ENCODE assay signal across 1 cellular context in the genomic region with DNA sequence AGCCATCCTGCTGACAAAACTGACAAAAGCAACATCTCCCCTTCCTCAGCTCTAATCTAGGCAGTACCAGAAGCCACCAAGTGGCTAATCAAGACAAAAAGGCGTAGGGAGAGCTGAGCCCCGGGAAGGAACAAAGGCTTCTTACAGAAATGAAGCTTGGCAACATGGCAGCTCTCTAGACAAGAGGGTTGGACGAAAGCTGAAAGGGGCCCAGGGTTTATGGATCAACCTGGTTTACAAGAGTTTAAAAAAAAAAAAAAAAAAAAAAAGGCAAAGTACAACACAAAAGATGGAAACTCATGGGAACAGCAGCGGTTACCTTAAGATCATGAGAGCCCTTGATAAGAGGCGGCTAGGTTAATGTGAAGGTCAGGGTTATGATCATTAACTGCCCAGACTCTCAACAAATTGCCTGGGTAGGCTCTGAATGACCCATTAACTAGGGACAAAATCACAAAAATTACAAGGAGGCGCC.
TF ChIP-seq lines count a peak whose summit lies in the region.

No MANE protein-coding gene starts in this region.

TF ChIP-seq in K562, 482 proteins besides CTCF, POLR2A, EP300 and RAD21 (continued from another document and continues in another):
- no peak for TF ChIP-seq RERE (CRISPR knock-in tag; IDR thresholded peaks at IDR 0.05; ENCODE audit: borderline replicate concordance)
- no peak for TF ChIP-seq ZBED1 (IDR thresholded peaks at IDR 0.05)
- TF ChIP-seq PHF21A (IDR thresholded peaks at IDR 0.05; ENCODE audit: borderline replicate concordance, low read depth), result no peak
- TF ChIP-seq ZNF324 (CRISPR knock-in tag; IDR thresholded peaks at IDR 0.05), result no peak
- no peak for TF ChIP-seq KDM1A (IDR thresholded peaks at IDR 0.05)
- TF ChIP-seq NFRKB (IDR thresholded peaks at IDR 0.05; ENCODE audit: low read depth), result no peak
- no peak for TF ChIP-seq ZNF75A (CRISPR knock-in tag; IDR thresholded peaks at IDR 0.05)
- no peak for TF ChIP-seq ZNF212 (CRISPR knock-in tag; IDR thresholded peaks at IDR 0.05)
- no peak for TF ChIP-seq ZBTB12 (CRISPR knock-in tag; IDR thresholded peaks at IDR 0.05)
- no peak for TF ChIP-seq HIVEP1 (CRISPR knock-in tag; IDR thresholded peaks at IDR 0.05)
- TF ChIP-seq, protein P1, sequence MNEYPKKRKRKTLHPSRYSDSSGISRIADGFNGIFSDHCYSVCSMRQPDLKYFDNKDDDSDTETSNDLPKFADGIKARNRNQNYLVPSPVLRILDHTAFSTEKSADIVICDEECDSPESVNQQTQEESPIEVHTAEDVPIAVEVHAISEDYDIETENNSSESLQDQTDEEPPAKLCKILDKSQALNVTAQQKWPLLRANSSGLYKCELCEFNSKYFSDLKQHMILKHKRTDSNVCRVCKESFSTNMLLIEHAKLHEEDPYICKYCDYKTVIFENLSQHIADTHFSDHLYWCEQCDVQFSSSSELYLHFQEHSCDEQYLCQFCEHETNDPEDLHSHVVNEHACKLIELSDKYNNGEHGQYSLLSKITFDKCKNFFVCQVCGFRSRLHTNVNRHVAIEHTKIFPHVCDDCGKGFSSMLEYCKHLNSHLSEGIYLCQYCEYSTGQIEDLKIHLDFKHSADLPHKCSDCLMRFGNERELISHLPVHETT (CRISPR knock-in tag; conservative IDR thresholded peaks at IDR 0.05 in 1 of 2, IDR thresholded peaks at IDR 0.05 in 1 of 2), result 0 out of 4 replicates have a peak, but pooled peaks of 1 of the 2 experiments have one; percentile 45
- no peak for TF ChIP-seq ADNP (tag; IDR thresholded peaks at IDR 0.05)
- no peak for TF ChIP-seq MEF2D (tag; conservative IDR thresholded peaks at IDR 0.05; ENCODE audit: low read depth)
- no peak for TF ChIP-seq PHB (CRISPR knock-in tag; IDR thresholded peaks at IDR 0.05)
- TF ChIP-seq, protein P2, sequence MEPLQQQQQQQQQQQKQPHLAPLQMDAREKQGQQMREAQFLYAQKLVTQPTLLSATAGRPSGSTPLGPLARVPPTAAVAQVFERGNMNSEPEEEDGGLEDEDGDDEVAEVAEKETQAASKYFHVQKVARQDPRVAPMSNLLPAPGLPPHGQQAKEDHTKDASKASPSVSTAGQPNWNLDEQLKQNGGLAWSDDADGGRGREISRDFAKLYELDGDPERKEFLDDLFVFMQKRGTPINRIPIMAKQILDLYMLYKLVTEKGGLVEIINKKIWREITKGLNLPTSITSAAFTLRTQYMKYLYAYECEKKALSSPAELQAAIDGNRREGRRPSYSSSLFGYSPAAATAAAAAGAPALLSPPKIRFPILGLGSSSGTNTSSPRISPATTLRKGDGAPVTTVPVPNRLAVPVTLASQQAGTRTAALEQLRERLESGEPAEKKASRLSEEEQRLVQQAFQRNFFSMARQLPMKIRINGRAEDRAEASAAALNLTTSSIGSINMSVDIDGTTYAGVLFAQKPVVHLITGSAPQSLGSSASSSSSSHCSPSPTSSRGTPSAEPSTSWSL (CRISPR knock-in tag; IDR thresholded peaks at IDR 0.05; ENCODE audit: borderline replicate concordance), result no peak
- no peak for TF ChIP-seq CEBPB (tag; IDR thresholded peaks at IDR 0.05)
- TF ChIP-seq, protein P3, sequence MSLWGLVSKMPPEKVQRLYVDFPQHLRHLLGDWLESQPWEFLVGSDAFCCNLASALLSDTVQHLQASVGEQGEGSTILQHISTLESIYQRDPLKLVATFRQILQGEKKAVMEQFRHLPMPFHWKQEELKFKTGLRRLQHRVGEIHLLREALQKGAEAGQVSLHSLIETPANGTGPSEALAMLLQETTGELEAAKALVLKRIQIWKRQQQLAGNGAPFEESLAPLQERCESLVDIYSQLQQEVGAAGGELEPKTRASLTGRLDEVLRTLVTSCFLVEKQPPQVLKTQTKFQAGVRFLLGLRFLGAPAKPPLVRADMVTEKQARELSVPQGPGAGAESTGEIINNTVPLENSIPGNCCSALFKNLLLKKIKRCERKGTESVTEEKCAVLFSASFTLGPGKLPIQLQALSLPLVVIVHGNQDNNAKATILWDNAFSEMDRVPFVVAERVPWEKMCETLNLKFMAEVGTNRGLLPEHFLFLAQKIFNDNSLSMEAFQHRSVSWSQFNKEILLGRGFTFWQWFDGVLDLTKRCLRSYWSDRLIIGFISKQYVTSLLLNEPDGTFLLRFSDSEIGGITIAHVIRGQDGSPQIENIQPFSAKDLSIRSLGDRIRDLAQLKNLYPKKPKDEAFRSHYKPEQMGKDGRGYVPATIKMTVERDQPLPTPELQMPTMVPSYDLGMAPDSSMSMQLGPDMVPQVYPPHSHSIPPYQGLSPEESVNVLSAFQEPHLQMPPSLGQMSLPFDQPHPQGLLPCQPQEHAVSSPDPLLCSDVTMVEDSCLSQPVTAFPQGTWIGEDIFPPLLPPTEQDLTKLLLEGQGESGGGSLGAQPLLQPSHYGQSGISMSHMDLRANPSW (CRISPR knock-in tag; IDR thresholded peaks at IDR 0.05), result no peak
- TF ChIP-seq DNMT1 (IDR thresholded peaks at IDR 0.05), result no peak
- no peak for TF ChIP-seq BMI1 (IDR thresholded peaks at IDR 0.05; ENCODE audit: low read length)
- no peak for TF ChIP-seq HEY1 (CRISPR knock-in tag; IDR thresholded peaks at IDR 0.05; ENCODE audit: borderline replicate concordance)
- TF ChIP-seq, protein P4, sequence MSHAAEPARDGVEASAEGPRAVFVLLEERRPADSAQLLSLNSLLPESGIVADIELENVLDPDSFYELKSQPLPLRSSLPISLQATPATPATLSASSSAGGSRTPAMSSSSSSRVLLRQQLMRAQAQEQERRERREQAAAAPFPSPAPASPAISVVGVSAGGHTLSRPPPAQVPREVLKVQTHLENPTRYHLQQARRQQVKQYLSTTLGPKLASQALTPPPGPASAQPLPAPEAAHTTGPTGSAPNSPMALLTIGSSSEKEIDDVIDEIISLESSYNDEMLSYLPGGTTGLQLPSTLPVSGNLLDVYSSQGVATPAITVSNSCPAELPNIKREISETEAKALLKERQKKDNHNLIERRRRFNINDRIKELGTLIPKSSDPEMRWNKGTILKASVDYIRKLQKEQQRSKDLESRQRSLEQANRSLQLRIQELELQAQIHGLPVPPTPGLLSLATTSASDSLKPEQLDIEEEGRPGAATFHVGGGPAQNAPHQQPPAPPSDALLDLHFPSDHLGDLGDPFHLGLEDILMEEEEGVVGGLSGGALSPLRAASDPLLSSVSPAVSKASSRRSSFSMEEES (CRISPR knock-in tag; IDR thresholded peaks at IDR 0.05), result no peak
- no peak for TF ChIP-seq JUND (IDR thresholded peaks at IDR 0.05; ENCODE audit: borderline replicate concordance, low read depth, low read length)
- no peak for TF ChIP-seq JUND (tag; IDR thresholded peaks at IDR 0.05; ENCODE audit: borderline replicate concordance, low read depth, low read length)
- TF ChIP-seq BRCA1 (IDR thresholded peaks at IDR 0.05), result no peak
- no peak for TF ChIP-seq BRCA1 (CRISPR knock-in tag; IDR thresholded peaks at IDR 0.05)
- no peak for TF ChIP-seq PHF20 (IDR thresholded peaks at IDR 0.05; ENCODE audit: partially characterized antibody)
- peak; percentile 44; the same call in 1 of the 2 replicates for TF ChIP-seq PTRF (tag; IDR thresholded peaks at IDR 0.05)
- TF ChIP-seq ZNF444 (CRISPR knock-in tag; IDR thresholded peaks at IDR 0.05), result no peak
- 0 out of 2 replicates have a peak, but pooled peaks have one; percentile 10 for TF ChIP-seq SOX6 (IDR thresholded peaks at IDR 0.05)
- TF ChIP-seq, protein P5, sequence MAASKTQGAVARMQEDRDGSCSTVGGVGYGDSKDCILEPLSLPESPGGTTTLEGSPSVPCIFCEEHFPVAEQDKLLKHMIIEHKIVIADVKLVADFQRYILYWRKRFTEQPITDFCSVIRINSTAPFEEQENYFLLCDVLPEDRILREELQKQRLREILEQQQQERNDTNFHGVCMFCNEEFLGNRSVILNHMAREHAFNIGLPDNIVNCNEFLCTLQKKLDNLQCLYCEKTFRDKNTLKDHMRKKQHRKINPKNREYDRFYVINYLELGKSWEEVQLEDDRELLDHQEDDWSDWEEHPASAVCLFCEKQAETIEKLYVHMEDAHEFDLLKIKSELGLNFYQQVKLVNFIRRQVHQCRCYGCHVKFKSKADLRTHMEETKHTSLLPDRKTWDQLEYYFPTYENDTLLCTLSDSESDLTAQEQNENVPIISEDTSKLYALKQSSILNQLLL (CRISPR knock-in tag; IDR thresholded peaks at IDR 0.05; ENCODE audit: borderline replicate concordance), result no peak
- TF ChIP-seq TEAD4 (IDR thresholded peaks at IDR 0.05; ENCODE audit: low read length), result peak; percentile 45
- no peak for TF ChIP-seq TEAD4 (CRISPR knock-in tag; IDR thresholded peaks at IDR 0.05; ENCODE audit: borderline replicate concordance)
- TF ChIP-seq, protein P6, sequence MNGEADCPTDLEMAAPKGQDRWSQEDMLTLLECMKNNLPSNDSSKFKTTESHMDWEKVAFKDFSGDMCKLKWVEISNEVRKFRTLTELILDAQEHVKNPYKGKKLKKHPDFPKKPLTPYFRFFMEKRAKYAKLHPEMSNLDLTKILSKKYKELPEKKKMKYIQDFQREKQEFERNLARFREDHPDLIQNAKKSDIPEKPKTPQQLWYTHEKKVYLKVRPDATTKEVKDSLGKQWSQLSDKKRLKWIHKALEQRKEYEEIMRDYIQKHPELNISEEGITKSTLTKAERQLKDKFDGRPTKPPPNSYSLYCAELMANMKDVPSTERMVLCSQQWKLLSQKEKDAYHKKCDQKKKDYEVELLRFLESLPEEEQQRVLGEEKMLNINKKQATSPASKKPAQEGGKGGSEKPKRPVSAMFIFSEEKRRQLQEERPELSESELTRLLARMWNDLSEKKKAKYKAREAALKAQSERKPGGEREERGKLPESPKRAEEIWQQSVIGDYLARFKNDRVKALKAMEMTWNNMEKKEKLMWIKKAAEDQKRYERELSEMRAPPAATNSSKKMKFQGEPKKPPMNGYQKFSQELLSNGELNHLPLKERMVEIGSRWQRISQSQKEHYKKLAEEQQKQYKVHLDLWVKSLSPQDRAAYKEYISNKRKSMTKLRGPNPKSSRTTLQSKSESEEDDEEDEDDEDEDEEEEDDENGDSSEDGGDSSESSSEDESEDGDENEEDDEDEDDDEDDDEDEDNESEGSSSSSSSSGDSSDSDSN (IDR thresholded peaks at IDR 0.05; ENCODE audit: borderline replicate concordance in 1 of 2, low read depth in 2 of 2, low read length in 2 of 2), result no peak
- TF ChIP-seq SRSF1 (IDR thresholded peaks at IDR 0.05; ENCODE audit: low read depth, low read length), result no peak
- TF ChIP-seq ZNF431 (CRISPR knock-in tag; IDR thresholded peaks at IDR 0.05), result no peak
- TF ChIP-seq HOXB6 (CRISPR knock-in tag; IDR thresholded peaks at IDR 0.05; ENCODE audit: borderline replicate concordance), result no peak
- no peak for TF ChIP-seq ZNF76 (CRISPR knock-in tag; IDR thresholded peaks at IDR 0.05; ENCODE audit: borderline replicate concordance)
- no peak for TF ChIP-seq CXXC5 (CRISPR knock-in tag; IDR thresholded peaks at IDR 0.05)
- TF ChIP-seq BRF2 (IDR thresholded peaks at IDR 0.05; ENCODE audit: borderline replicate concordance, insufficient read depth, insufficient read length), result no peak
- TF ChIP-seq ZFX (CRISPR knock-in tag; IDR thresholded peaks at IDR 0.05), result no peak
- TF ChIP-seq XRCC5 (IDR thresholded peaks at IDR 0.05; ENCODE audit: low read depth, low read length), result no peak
- no peak for TF ChIP-seq SAP30 (IDR thresholded peaks at IDR 0.05; ENCODE audit: borderline replicate concordance, insufficient read depth, low read depth, low read length, poor library complexity, severe bottlenecking)
